ENCODE assay signal across 9 cellular contexts in genomic region chr9:89477811-89478583, GRCh38. TPM values are rescaled to one million over a fixed set of nuclear protein-coding genes. Genes with fewer than 3 reads are reported as not detected.
DNase-seq lines count a peak whose midpoint lies in the region; ATAC-seq, FAIRE-seq and TF ChIP-seq lines count a peak whose summit lies in the region.
"Had no signal": no experiment of that assay in that cellular context is flagged by ENCODE, and none has a peak within 500 bp of the region (broad histone marks: within the 10 kb centered on the region; RNA-seq: fewer than 3 reads in every experiment).

No MANE protein-coding gene starts in this region.

- intact Hi-C loops in sigmoid colon (cut with DNase I) = no loop called here

- no peak for TF ChIP-seq POLR2A in sigmoid colon (IDR thresholded peaks at IDR 0.05)

- FAIRE-seq in endometrium (lab: Jason Lieb, UNC) = peak; percentile 4

- 38 to 43% methylated on average over 9 of the region's 9 CpGs for WGBS in sigmoid colon, 2 donors

- no peaks in the 10 kb centered on the region for H3K27me3 ChIP-seq in sigmoid colon

- no peak overlapping the region for H3K4me3 ChIP-seq in sigmoid colon

- peak; percentile 92 for DNase-seq in KBM-7
- DNase-seq in activated CD4-positive, alpha-beta T cell treated with anti-CD3 and anti-CD28 coated beads for 1 hour = peak; percentile 58
- DNase-seq in sigmoid colon = peak; percentile 53
- DNase-seq in midbrain (lab: John Stamatoyannopoulos, UW) = no peak
- no peak for DNase-seq in AG08395 (ENCODE audit: low spot score)
- DNase-seq in globus pallidus (ENCODE audit: low spot score) = no peak

- no peak for TF ChIP-seq CTCF in sigmoid colon (IDR thresholded peaks at IDR 0.05)

- peak overlapping the region in 1 of 4 donors; percentile 4 for H3K27ac ChIP-seq in sigmoid colon
- H3K27ac ChIP-seq: KMS-11 had no signal

- H3K4me1 ChIP-seq in sigmoid colon = peaks cover 0 to 20% (median 3%) of the 10 kb centered on the region in 4 donors

- peaks cover 0 to 1% (median 0%) of the 10 kb centered on the region in 4 donors for H3K9me3 ChIP-seq in sigmoid colon

- no peak for TF ChIP-seq EP300 in sigmoid colon (IDR thresholded peaks at IDR 0.05)

- H3K36me3 ChIP-seq in sigmoid colon = no peaks in the 10 kb centered on the region

- in situ Hi-C loops in KBM-7 (cut with MboI; ENCODE audit: low pct_unique_long_range_greater_than_20kb, low sequenced_read_pairs) = no loop called here

- no peak for ATAC-seq in HG03095 (IDR thresholded peaks at IDR 0.05; ENCODE audit: unreplicated experiment)

RNA-seq across cellular contexts. Expression of gene SEMA4D, which starts 19.9 kb away (rescaled TPM):
- total RNA-seq in sigmoid colon = 10 to 100 TPM in 1 of 4 donors, 1 to 10 TPM in 3; 4.6 to 13.0 (median 7.0) TPM
- 10 to 100 TPM in 1 of 3 donors, 1 to 10 TPM in 2; 1.4 to 35.1 (median 3.6) TPM for polyA plus RNA-seq in sigmoid colon

Comparison
In these comparisons a context has a peak if more than half of its experiments do, and no peak if none do; other contexts are left out.
1. DNase-seq: peak in KBM-7 (single experiment), activated CD4-positive, alpha-beta T cell treated with anti-CD3 and anti-CD28 coated beads for 1 hour (single experiment) and sigmoid colon (single experiment); none in midbrain (single experiment), AG08395 (single experiment) and globus pallidus (single experiment).